Comparison of ENCODE assay signal across 25 cellular contexts in the genomic region with DNA sequence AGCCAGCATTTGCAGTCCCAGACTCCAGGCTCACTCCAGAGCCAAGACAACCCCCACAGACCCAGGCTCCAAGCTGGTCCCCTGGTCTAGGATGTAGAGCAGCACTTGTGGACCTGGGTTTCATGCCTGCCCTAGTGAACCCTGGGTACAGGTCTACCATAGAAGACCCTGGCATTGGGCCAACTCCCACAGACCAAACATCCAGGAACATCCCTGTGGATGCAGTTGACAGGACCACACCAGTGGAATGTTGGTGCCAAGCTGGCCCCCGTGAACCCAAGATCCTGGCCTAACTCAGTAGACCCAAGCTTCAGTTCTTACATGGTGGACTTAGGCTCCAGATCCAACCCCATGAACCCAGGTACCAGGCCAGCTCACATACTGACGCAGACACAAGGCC.
"Had no signal": no experiment of that assay in that cellular context is flagged by ENCODE, and none has a peak within 500 bp of the region (broad histone marks: within the 10 kb centered on the region; RNA-seq: fewer than 3 reads in every experiment).

No MANE protein-coding gene starts in this region.

- H3K9ac ChIP-seq: parathyroid adenoma had no signal

- H3K9me3 ChIP-seq: ovary, right lobe of liver, sigmoid colon, suprapubic skin, testis, tibial artery, transverse colon, upper lobe of right lung, uterus had no signal

- H3K36me3 ChIP-seq: ovary had no signal

- H3K27me3 ChIP-seq: ovary, right lobe of liver, sigmoid colon, suprapubic skin, testis, tibial artery, transverse colon, upper lobe of right lung, uterus had no signal

- FAIRE-seq: small intestine had no signal

- ATAC-seq: naive thymus-derived CD8-positive, alpha-beta T cell; natural killer cell treated with Interleukin-12 subunit alpha and Interleukin-12 subunit beta and Interleukin-15 and Interleukin-18, amount 100 ng/mL, for 72 hours; psoas muscle; stimulated activated effector memory CD8-positive, alpha-beta T cell treated with anti-CD3 and anti-CD28 coated beads, Interleukin-12 subunit alpha, Interleukin-12 subunit beta, amount 100 ng/mL, for 72 hours; stimulated activated naive B cell treated with anti-CD40 and anti-IgM and Interleukin-4, amounts not matched to agents 10 μg/mL and 1 μg/mL and 100 μg/mL, for 72 hours; stimulated activated naive CD8-positive, alpha-beta T cell treated with anti-CD3 and anti-CD28 coated beads, Interleukin-15, amount 100 ng/mL, for 72 hours; stimulated activated naive CD8-positive, alpha-beta T cell treated with anti-CD3 and anti-CD28 coated beads, Interleukin-15, Interleukin-2, amounts not matched to agents 100 U/mL and 50 U/mL, for 24 hours; upper lobe of right lung had no signal

- H3K79me2 ChIP-seq: parathyroid adenoma had no signal

- H3K4me1 ChIP-seq: parathyroid adenoma, psoas muscle, right lobe of liver, sigmoid colon, suprapubic skin, testis, transverse colon, upper lobe of right lung, uterus had no signal

- DNase-seq: naive thymus-derived CD8-positive, alpha-beta T cell; nephron progenitor cell; occipital lobe; psoas muscle; right cardiac atrium; right lobe of liver; sigmoid colon; small intestine; stimulated activated CD4-positive, alpha-beta T cell treated with anti-CD3 and anti-CD28 coated beads, Interleukin-15, amount 100 ng/mL, for 24 hours; stimulated activated CD4-positive, alpha-beta T cell treated with anti-CD3 and anti-CD28 coated beads, Interleukin-2, amount 100 ng/mL, for 24 hours; stimulated activated CD4-positive, alpha-beta T cell treated with anti-CD3 and anti-CD28 coated beads, Interleukin-2, amount 100 ng/mL, for 48 hours; stimulated activated CD4-positive, alpha-beta T cell treated with anti-CD3 and anti-CD28 coated beads, Interleukin-4, amount 100 ng/mL, for 24 hours; stimulated activated naive B cell treated with anti-CD40 and anti-IgM and Interleukin-4, amounts not matched to agents 10 μg/mL and 1 μg/mL and 100 μg/mL, for 72 hours; stimulated activated naive CD8-positive, alpha-beta T cell treated with anti-CD3 and anti-CD28 coated beads, Interleukin-15, amount 100 ng/mL, for 72 hours; stimulated activated naive CD8-positive, alpha-beta T cell treated with anti-CD3 and anti-CD28 coated beads, Interleukin-15, Interleukin-2, amounts not matched to agents 100 U/mL and 50 U/mL, for 24 hours; testis; transverse colon; upper lobe of right lung; uterus had no signal

- H3K27ac ChIP-seq: ovary, parathyroid adenoma, psoas muscle, right lobe of liver, sigmoid colon, suprapubic skin, testis, tibial artery, transverse colon, upper lobe of right lung, uterus had no signal

- H3K4me3 ChIP-seq: ovary, psoas muscle, right lobe of liver, sigmoid colon, suprapubic skin, testis, tibial artery, transverse colon, upper lobe of right lung, uterus had no signal

- H2AFZ ChIP-seq: parathyroid adenoma had no signal
